In genomic region chr19:38653028-38653571, GRCh38 we compare ENCODE assay signal across 8 cellular contexts. TPM values are rescaled to one million over a fixed set of nuclear protein-coding genes. Genes with fewer than 3 reads are reported as not detected.
A peak's percentile ranks its signal among the peaks of the same experiment; 100 is the strongest.
DNase-seq lines count a peak whose midpoint lies in the region; ATAC-seq and TF ChIP-seq lines count a peak whose summit lies in the region.

No MANE protein-coding gene starts in this region.

- peak overlapping the region; percentile 91 to 95 (median 92) for H3K27ac ChIP-seq in Peyer's patch

- ATAC-seq in HG03159 (IDR thresholded peaks at IDR 0.05; ENCODE audit: unreplicated experiment): no peak

- peaks cover 0 to 12% (median 0%) of the 10 kb centered on the region in 3 donors for H3K36me3 ChIP-seq in Peyer's patch

- peak; percentile 47 for DNase-seq in GM03348 (ENCODE audit: low spot score)
- peak in 2 of 3 donors; percentile 73 to 85 for DNase-seq in Peyer's patch
- peak; percentile 51 for DNase-seq in fibroblast of pulmonary artery (ENCODE audit: low read depth)
- DNase-seq in progenitor cell of endocrine pancreas (ENCODE audit: low spot score, unreplicated experiment): no peak
- no peak for DNase-seq in stimulated activated CD4-positive, alpha-beta T cell treated with anti-CD3 and anti-CD28 coated beads, Interleukin-4, amount 100 ng/mL, for 1 hour
- DNase-seq in medulla oblongata (ENCODE audit: extremely low spot score): no peak
- no peak for DNase-seq in activated CD4-positive, alpha-beta T cell treated with anti-CD3 and anti-CD28 coated beads for 4 hours

- no peaks in the 10 kb centered on the region for H3K9me3 Mint-ChIP-seq in progenitor cell of endocrine pancreas (ENCODE audit: low read depth)

- peak overlapping the region; percentile 96 for H3K27ac Mint-ChIP-seq in progenitor cell of endocrine pancreas

- TF ChIP-seq CTCF in Peyer's patch (IDR thresholded peaks at IDR 0.05) (no peak), fibroblast of pulmonary artery (IDR thresholded peaks at IDR 0.05; ENCODE audit: low read length, missing control alignments) (no peak), progenitor cell of endocrine pancreas (IDR thresholded peaks at IDR 0.05; ENCODE audit: unreplicated experiment) (no peak)

- TF ChIP-seq POLR2A in Peyer's patch (IDR thresholded peaks at IDR 0.05): peak in 1 of 2 donors; percentile 11

- H3K9me3 ChIP-seq in Peyer's patch: no peaks in the 10 kb centered on the region

- peak overlapping the region in 2 of 4 donors; percentile 22 to 67 for H3K4me3 ChIP-seq in Peyer's patch
- H3K4me3 ChIP-seq in fibroblast of pulmonary artery (replicated peaks; ENCODE audit: low read depth, low read length): no peak overlapping the region

- peaks cover 87% of the 10 kb centered on the region for H3K4me1 Mint-ChIP-seq in progenitor cell of endocrine pancreas (ENCODE audit: low read depth)

- H3K27me3 ChIP-seq in Peyer's patch: no peaks in the 10 kb centered on the region

- H3K27me3 Mint-ChIP-seq in progenitor cell of endocrine pancreas: no peaks in the 10 kb centered on the region

- H3K4me3 Mint-ChIP-seq in progenitor cell of endocrine pancreas (ENCODE audit: low read depth): peak overlapping the region; percentile 99

- peaks cover 17 to 87% (median 22%) of the 10 kb centered on the region in 4 donors for H3K4me1 ChIP-seq in Peyer's patch

- peaks cover 6% of the 10 kb centered on the region for H3K36me3 Mint-ChIP-seq in progenitor cell of endocrine pancreas (ENCODE audit: insufficient read depth)

RNA-seq across cellular contexts. Expression of gene ACTN4, which starts 5.7 kb away (rescaled TPM):
- total RNA-seq in Peyer's patch: 1,000 to 10,000 TPM in 1 of 4 donors, 100 to 1,000 TPM in 3; 360 to 1,049 (median 814) TPM
- total RNA-seq in progenitor cell of endocrine pancreas: 639 and 657 TPM in 2 replicates

RNA-seq across cellular contexts. Expression of gene EIF3K, which starts 34.1 kb away (rescaled TPM):
- total RNA-seq in Peyer's patch (100 to 1,000 TPM; 314 to 442 (median 369) TPM), progenitor cell of endocrine pancreas (193 and 203 TPM in 2 replicates)

RNA-seq across cellular contexts. Expression of gene MAP4K1, which starts 35.3 kb away (rescaled TPM):
- total RNA-seq in Peyer's patch (100 to 1,000 TPM in 1 of 4 donors, 10 to 100 TPM in 1, 1 to 10 TPM in 2; 7.0 to 116 (median 10.4) TPM), progenitor cell of endocrine pancreas (6.7 and 10.9 TPM in 2 replicates)

Comparison
In these comparisons a context has a peak if more than half of its experiments do, and no peak if none do; other contexts are left out.
1. DNase-seq: peak in GM03348 (single experiment), Peyer's patch (2 of 3) and fibroblast of pulmonary artery (single experiment); none in progenitor cell of endocrine pancreas (single experiment), stimulated activated CD4-positive, alpha-beta T cell treated with anti-CD3 and anti-CD28 coated beads, Interleukin-4, amount 100 ng/mL, for 1 hour (single experiment), medulla oblongata (single experiment) and activated CD4-positive, alpha-beta T cell treated with anti-CD3 and anti-CD28 coated beads for 4 hours (0 of 2).